Comparison of ENCODE assay signal across 8 cellular contexts in the genomic region with DNA sequence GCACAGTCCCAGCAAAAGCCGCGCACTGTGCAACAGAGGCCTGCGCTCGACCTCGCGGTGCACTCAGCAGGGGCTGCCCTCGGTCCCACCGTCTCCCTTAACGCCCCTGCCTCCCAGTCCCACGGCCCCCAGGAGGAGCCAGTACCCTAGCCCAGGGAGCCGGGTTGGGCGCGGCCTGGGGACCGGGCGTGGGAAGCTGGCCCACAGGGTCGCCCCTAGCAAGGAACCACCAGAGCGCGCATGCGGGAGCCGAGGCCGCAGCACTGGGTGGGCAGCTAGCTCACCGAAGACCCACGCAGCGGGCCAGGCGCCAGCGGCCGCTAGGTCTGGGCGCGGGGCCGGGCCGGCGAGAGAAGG. TPM values are rescaled to one million over a fixed set of nuclear protein-coding genes. Genes with fewer than 3 reads are reported as not detected.
A peak's percentile ranks its signal among the peaks of the same experiment; 100 is the strongest.
DNase-seq lines count a peak whose midpoint lies in the region; ATAC-seq and TF ChIP-seq lines count a peak whose summit lies in the region.

No MANE protein-coding gene starts in this region.

- peaks cover 5 to 9% of the 10 kb centered on the region in 2 donors for H3K4me1 ChIP-seq in adrenal gland (replicated peaks in 1 of 2)
- peaks cover 20% of the 10 kb centered on the region for H3K4me1 ChIP-seq in stomach smooth muscle (ENCODE audit: control insufficient read depth, insufficient read depth, low read length)

- no peak for TF ChIP-seq CTCF in adrenal gland (IDR thresholded peaks at IDR 0.05)

- H3K36me3 Mint-ChIP-seq in activated T-cell treated with anti-CD3 and anti-CD28 coated beads, Interleukin-2, amount 50 U/mL, for 24 hours (ENCODE audit: low read depth): no peaks in the 10 kb centered on the region

- H3K4me3 ChIP-seq in adrenal gland: peak overlapping the region in 2 of 4 donors; percentile 89 to 93
- H3K4me3 ChIP-seq in stomach smooth muscle (ENCODE audit: low read length in 2 of 2): peak overlapping the region; percentile 62 to 78

- H3K9me3 Mint-ChIP-seq in activated T-cell treated with anti-CD3 and anti-CD28 coated beads, Interleukin-2, amount 50 U/mL, for 24 hours: no peaks in the 10 kb centered on the region

- DNase-seq in activated T-cell treated with anti-CD3 and anti-CD28 coated beads, Interleukin-2, amount 50 U/mL, for 24 hours: no peak
- DNase-seq in activated T-cell treated with anti-CD3 and anti-CD28 coated beads, Interleukin-2, amount 50 U/mL, for 1 hour: no peak
- DNase-seq in adrenal gland: no peak
- DNase-seq in kidney tubule cell (ENCODE audit: low spot score): peak; percentile 5
- DNase-seq in NCI-H748 (lab: John Stamatoyannopoulos, UW; ENCODE audit: unreplicated experiment): no peak
- DNase-seq in NCI-H1092 (lab: John Stamatoyannopoulos, UW): no peak

- H3K36me3 ChIP-seq in adrenal gland (replicated peaks in 1 of 2) (no peaks in the 10 kb centered on the region), stomach smooth muscle (ENCODE audit: control insufficient read depth in 2 of 2, insufficient read depth in 2 of 2, low read length in 2 of 2) (no peaks in the 10 kb centered on the region)

- H3K27me3 ChIP-seq in adrenal gland (no peaks in the 10 kb centered on the region), stomach smooth muscle (ENCODE audit: control insufficient read depth in 1 of 2, insufficient read depth in 2 of 2, low read length in 2 of 2) (no peaks in the 10 kb centered on the region)

- H3K4me3 Mint-ChIP-seq in activated T-cell treated with anti-CD3 and anti-CD28 coated beads, Interleukin-2, amount 50 U/mL, for 24 hours: peak overlapping the region; percentile 48

- no peak for ATAC-seq in GM18498 (IDR thresholded peaks at IDR 0.05; ENCODE audit: unreplicated experiment)

- no peaks in the 10 kb centered on the region for H3K27me3 Mint-ChIP-seq in activated T-cell treated with anti-CD3 and anti-CD28 coated beads, Interleukin-2, amount 50 U/mL, for 24 hours

- peak overlapping the region in 3 of 5 donors; percentile 60 to 80 (median 67) for H3K27ac ChIP-seq in adrenal gland
- no peak overlapping the region for H3K27ac ChIP-seq in stomach smooth muscle (ENCODE audit: low read length)

- TF ChIP-seq POLR2A in adrenal gland (IDR thresholded peaks at IDR 0.05): no peak

- no peak overlapping the region for H3K27ac Mint-ChIP-seq in activated T-cell treated with anti-CD3 and anti-CD28 coated beads, Interleukin-2, amount 50 U/mL, for 24 hours

- H3K4me1 Mint-ChIP-seq in activated T-cell treated with anti-CD3 and anti-CD28 coated beads, Interleukin-2, amount 50 U/mL, for 24 hours (ENCODE audit: low read depth): peaks cover 8% of the 10 kb centered on the region

- H3K9ac ChIP-seq in stomach smooth muscle (ENCODE audit: low read length in 2 of 2): peak overlapping the region; percentile 74 to 76

- intact Hi-C loops in adrenal gland (cut with DNase I): loop anchor here in 1 of 2 donors (5.0 kb wide), 1 partner anchor 59 kb away; no protein-coding TSS in a partner anchor

- H3K9me3 ChIP-seq in adrenal gland (replicated peaks in 1 of 3): peaks cover 0 to 6% (median 0%) of the 10 kb centered on the region in 3 donors
- peaks cover 0 to 7% of the 10 kb centered on the region in 2 donors for H3K9me3 ChIP-seq in stomach smooth muscle (ENCODE audit: control insufficient read depth in 2 of 2, low read length in 2 of 2)

- 15 to 39% (median 20%) methylated on average over 13 to 32 of the region's 32 CpGs; no CpG with 5 or more reads in 1 of the 4 donors for WGBS in adrenal gland, 4 donors

RNA-seq across cellular contexts. Expression of a gene that starts 21.6 kb away (rescaled TPM):
- 10 to 100 TPM in 1 of 8 donors, 1 to 10 TPM in 7; 4.2 to 13.2 (median 5.5) TPM for total RNA-seq in adrenal gland
- 1 to 10 TPM in 2 of 3 donors, under 1 TPM in 1; 0.81 to 5.5 (median 1.9) TPM for polyA plus RNA-seq in adrenal gland
